16 cellular contexts compared by ENCODE assay signal in the genomic region with DNA sequence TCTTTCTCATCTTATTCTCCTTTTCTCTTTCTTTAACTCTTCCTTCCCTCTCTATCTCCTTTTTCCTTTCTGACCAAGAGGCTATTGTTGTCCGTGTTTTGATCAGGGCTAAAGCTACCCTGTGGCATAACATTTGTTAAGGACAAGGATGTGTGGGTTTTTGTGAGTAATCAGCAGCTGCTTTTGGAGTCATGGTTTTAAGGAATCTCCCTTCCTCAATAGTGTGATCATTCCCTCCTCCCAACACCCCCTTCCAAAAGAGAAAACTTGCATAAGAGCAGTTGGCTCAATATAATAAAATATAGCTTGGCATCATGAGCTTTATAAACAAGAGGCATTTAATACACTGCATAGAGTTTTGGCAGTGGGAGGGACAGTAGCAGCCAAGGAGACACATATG.
DNase-seq lines count a peak whose midpoint lies in the region; ATAC-seq and TF ChIP-seq lines count a peak whose summit lies in the region.
"Had no signal": no experiment of that assay in that cellular context is flagged by ENCODE, and none has a peak within 500 bp of the region (broad histone marks: within the 10 kb centered on the region; RNA-seq: fewer than 3 reads in every experiment).

No MANE protein-coding gene starts in this region.

- intact Hi-C loops in aorta (cut with DNase I) (no loop called here), right cardiac atrium (cut with DNase I) (no loop called here)

- no peak for TF ChIP-seq CTCF in suprapubic skin (IDR thresholded peaks at IDR 0.05)

- peak; percentile 37 for DNase-seq in DMS 273 (lab: John Stamatoyannopoulos, UW; ENCODE audit: unreplicated experiment)
- no peak for DNase-seq in DMS 273 treated with DMSO at 0.1 percent for 48 hours (lab: John Stamatoyannopoulos, UW)
- peak; percentile 39 for DNase-seq in astrocyte of the hippocampus (ENCODE audit: low read depth, low spot score)
- DNase-seq in foreskin melanocyte, result peak; percentile 66
- DNase-seq in suprapubic skin (ENCODE audit: low spot score in 2 of 2), result no peak
- no peak for DNase-seq in SK-N-DZ (ENCODE audit: low spot score)
- no peak for DNase-seq in aorta
- no peak for DNase-seq in right cardiac atrium
- DNase-seq: activated naive CD4-positive, alpha-beta T cell treated with Interleukin-2 at 50 U/mL for 16 hours; endodermal cell; GF-D8; NCI-H526; T-helper 1 cell had no signal

- no peaks in the 10 kb centered on the region for H3K27me3 ChIP-seq in suprapubic skin
- H3K27me3 ChIP-seq in aorta (ENCODE audit: control insufficient read depth in 1 of 2, insufficient read depth in 2 of 2, low read length in 1 of 2), result no peaks in the 10 kb centered on the region
- no peaks in the 10 kb centered on the region for H3K27me3 ChIP-seq in right cardiac atrium (ENCODE audit: control insufficient read depth, insufficient read depth)

- ATAC-seq in aorta (ENCODE audit: low FRiP score) (no peak), right cardiac atrium (no peak)
- ATAC-seq: Panc1, psoas muscle had no signal

- H3K4me1 ChIP-seq in suprapubic skin (peaks cover 2% of the 10 kb centered on the region), aorta (ENCODE audit: control insufficient read depth in 1 of 2, insufficient read depth in 2 of 2, low read length in 2 of 2) (peaks cover 0 to 4% of the 10 kb centered on the region in 2 donors), right cardiac atrium (ENCODE audit: control insufficient read depth, insufficient read depth, low read length) (no peaks in the 10 kb centered on the region)
- H3K4me1 ChIP-seq: psoas muscle had no signal

- H3K9me3 ChIP-seq in suprapubic skin (no peaks in the 10 kb centered on the region), aorta (ENCODE audit: control insufficient read depth, low read length) (no peaks in the 10 kb centered on the region), right cardiac atrium (ENCODE audit: control insufficient read depth, low read length) (no peaks in the 10 kb centered on the region)
- H3K9me3 ChIP-seq: psoas muscle had no signal

- TF ChIP-seq EP300 in suprapubic skin (IDR thresholded peaks at IDR 0.05), result no peak

- H3K36me3 ChIP-seq in suprapubic skin, result no peaks in the 10 kb centered on the region
- H3K36me3 ChIP-seq in aorta (ENCODE audit: control insufficient read depth in 1 of 2, insufficient read depth in 2 of 2, low read length in 1 of 2), result no peaks in the 10 kb centered on the region

- 45% methylated on average over 1 of the region's 1 CpG for WGBS in suprapubic skin
- 55 to 68% methylated on average over 1 of the region's 1 CpG for WGBS in aorta, 2 donors
- 27% methylated on average over 1 of the region's 1 CpG for WGBS in right cardiac atrium

- peak overlapping the region; percentile 24 for H3K27ac ChIP-seq in suprapubic skin
- no peak overlapping the region for H3K27ac ChIP-seq in aorta (ENCODE audit: low read depth in 1 of 2, low read length in 2 of 2)
- H3K27ac ChIP-seq in right cardiac atrium (ENCODE audit: low read length), result no peak overlapping the region
- H3K27ac ChIP-seq: 22Rv1, psoas muscle had no signal

- H3K4me3 ChIP-seq in suprapubic skin (no peak overlapping the region), aorta (ENCODE audit: low read length in 2 of 2) (no peak overlapping the region), right cardiac atrium (ENCODE audit: low read length) (no peak overlapping the region)
- H3K4me3 ChIP-seq: psoas muscle had no signal

- TF ChIP-seq POLR2A in suprapubic skin (IDR thresholded peaks at IDR 0.05), result no peak

Comparison
In these comparisons a context has a peak if more than half of its experiments do, and no peak if none do; other contexts are left out.
1. DNase-seq: peak in DMS 273 (single experiment), astrocyte of the hippocampus (single experiment) and foreskin melanocyte (single experiment); none in DMS 273 treated with DMSO at 0.1 percent for 48 hours (single experiment), suprapubic skin (0 of 2), SK-N-DZ (single experiment), aorta (0 of 2) and right cardiac atrium (0 of 3).